16 cellular contexts compared by ENCODE assay signal in the genomic region with DNA sequence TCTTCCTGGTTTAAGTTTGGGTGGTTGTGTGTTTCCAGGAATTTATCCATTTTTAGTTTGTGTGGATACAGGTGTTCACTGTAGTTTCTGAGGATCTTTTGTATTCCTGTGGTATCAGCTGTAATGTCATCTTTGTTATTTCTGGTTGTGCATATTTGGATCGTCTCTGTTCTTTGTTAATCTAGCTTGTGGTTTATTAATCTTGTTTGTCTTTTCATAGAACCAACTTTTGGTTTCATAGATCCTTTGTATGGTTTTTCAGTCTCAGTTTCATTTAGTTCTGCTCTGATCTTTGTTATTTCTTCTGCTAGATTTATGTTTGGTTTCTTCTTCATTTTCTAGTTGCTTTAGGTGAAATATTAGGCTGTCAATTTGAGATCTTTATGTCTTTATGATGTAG.
DNase-seq lines count a peak whose midpoint lies in the region; ATAC-seq lines count a peak whose summit lies in the region.
"Had no signal": no experiment of that assay in that cellular context is flagged by ENCODE, and none has a peak within 500 bp of the region (broad histone marks: within the 10 kb centered on the region; RNA-seq: fewer than 3 reads in every experiment).

No MANE protein-coding gene starts in this region.

- intact Hi-C loops in right cardiac atrium (cut with DNase I): no loop called here

- POLR2A ChIA-PET in T-cell (lab: Charles Lee): no interaction called here

- H3K27me3 ChIP-seq in right cardiac atrium (ENCODE audit: control insufficient read depth, insufficient read depth): no peaks in the 10 kb centered on the region
- H3K27me3 ChIP-seq: BLaER1 treated with 17β-estradiol and CSF1 and Interleukin-3, amounts not matched to agents 10 nM and 100 nM; heart right ventricle had no signal

- ATAC-seq in GM18867 (IDR thresholded peaks at IDR 0.05; ENCODE audit: unreplicated experiment) (peak; percentile 92), GM21526 (IDR thresholded peaks at IDR 0.05; ENCODE audit: low FRiP score, unreplicated experiment) (peak; percentile 92), HG02981 (IDR thresholded peaks at IDR 0.05; ENCODE audit: unreplicated experiment) (peak; percentile 92), HG03565 (IDR thresholded peaks at IDR 0.05; ENCODE audit: unreplicated experiment) (peak; percentile 91), right cardiac atrium (no peak), T-cell (replicated peaks in 1 of 4) (no peak)
- ATAC-seq: activated CD4-positive, alpha-beta T cell treated with anti-CD3 and anti-CD28 coated beads for 36 hours; heart right ventricle; lower lobe of right lung had no signal

- no peak overlapping the region for H3K27ac Mint-ChIP-seq in T-cell
- H3K27ac Mint-ChIP-seq: activated CD4-positive, alpha-beta T cell treated with anti-CD3 and anti-CD28 coated beads for 36 hours; IgD-negative memory B cell had no signal

- H3K27ac ChIP-seq in right cardiac atrium (ENCODE audit: low read length): no peak overlapping the region
- H3K27ac ChIP-seq: BLaER1 treated with 17β-estradiol and CSF1 and Interleukin-3, amounts not matched to agents 10 nM and 100 nM; GM23248; heart right ventricle; lower lobe of right lung had no signal

- CTCF ChIA-PET in T-cell (lab: Charles Lee): no interaction called here

- no peaks in the 10 kb centered on the region for H3K9me3 ChIP-seq in right cardiac atrium (ENCODE audit: control insufficient read depth, low read length)
- H3K9me3 ChIP-seq: lower lobe of right lung had no signal

- no peak overlapping the region for H3K4me3 Mint-ChIP-seq in T-cell
- H3K4me3 Mint-ChIP-seq: activated CD4-positive, alpha-beta T cell treated with anti-CD3 and anti-CD28 coated beads for 36 hours; IgD-negative memory B cell had no signal

- H3K4me1 ChIP-seq in right cardiac atrium (ENCODE audit: control insufficient read depth, insufficient read depth, low read length): no peaks in the 10 kb centered on the region
- H3K4me1 ChIP-seq: heart right ventricle, lower lobe of right lung had no signal

- no peak overlapping the region for H3K4me3 ChIP-seq in right cardiac atrium (ENCODE audit: low read length)
- H3K4me3 ChIP-seq: BLaER1 treated with 17β-estradiol and CSF1 and Interleukin-3, amounts not matched to agents 10 nM and 100 nM; GM23248; heart right ventricle; lower lobe of right lung had no signal

- H3K27me3 Mint-ChIP-seq in T-cell: peaks cover 0 to 4% of the 10 kb centered on the region in 2 donors
- H3K27me3 Mint-ChIP-seq: activated CD4-positive, alpha-beta T cell treated with anti-CD3 and anti-CD28 coated beads for 36 hours; IgD-negative memory B cell had no signal

- no peaks in the 10 kb centered on the region for H3K36me3 Mint-ChIP-seq in T-cell
- H3K36me3 Mint-ChIP-seq: IgD-negative memory B cell had no signal

- H3K4me1 Mint-ChIP-seq in T-cell: no peaks in the 10 kb centered on the region
- H3K4me1 Mint-ChIP-seq: activated CD4-positive, alpha-beta T cell treated with anti-CD3 and anti-CD28 coated beads for 36 hours; IgD-negative memory B cell had no signal

- peaks cover 3 to 8% (median 5%) of the 10 kb centered on the region in 3 donors for H3K9me3 Mint-ChIP-seq in T-cell

- DNase-seq in activated naive CD4-positive, alpha-beta T cell treated with Interleukin-2 at 50 U/mL for 16 hours: no peak
- DNase-seq in right cardiac atrium (no peak), inferior parietal cortex (ENCODE audit: extremely low spot score) (no peak), T-cell (no peak)
- DNase-seq: activated CD4-positive, alpha-beta T cell treated with anti-CD3 and anti-CD28 coated beads for 36 hours; GM23248; heart right ventricle; lower lobe of right lung; NCI-H1694; SW 1271 had no signal

- 64% methylated on average over 1 of the region's 1 CpG for WGBS in right cardiac atrium

Comparison
In these comparisons a context has a peak if more than half of its experiments do, and no peak if none do; other contexts are left out.
1. ATAC-seq: peak in GM18867 (single experiment), GM21526 (single experiment), HG02981 (single experiment) and HG03565 (single experiment); none in right cardiac atrium (0 of 2) and T-cell (0 of 4).